Comparison of ENCODE assay signal across 10 cellular contexts in genomic region chr4:83083925-83084475, GRCh38. TPM values are rescaled to one million over a fixed set of nuclear protein-coding genes. Genes with fewer than 3 reads are reported as not detected.
DNase-seq lines count a peak whose midpoint lies in the region; ATAC-seq, FAIRE-seq and TF ChIP-seq lines count a peak whose summit lies in the region.
"Had no signal": no experiment of that assay in that cellular context is flagged by ENCODE, and none has a peak within 500 bp of the region (broad histone marks: within the 10 kb centered on the region; RNA-seq: fewer than 3 reads in every experiment).

No MANE protein-coding gene starts in this region.

- SMC1A ChIA-PET in GM12878 (lab: Charles Lee; ENCODE audit: uncharacterized antibody, unreplicated experiment) = interaction anchor here (1.3 to 2.9 kb wide), 4 partner anchors 12 to 197 kb away, joined by 3 to 8 read pairs (median 6); no protein-coding TSS in a partner anchor

- POLR2A ChIA-PET in GM12878 (lab: Charles Lee) = interaction anchor here (1.4 kb wide), 1 partner anchor 9 kb away, joined by 4 read pairs; no protein-coding TSS in a partner anchor

- no peaks in the 10 kb centered on the region for H3K27me3 ChIP-seq in GM12878 (replicated peaks in 1 of 2; ENCODE audit: control insufficient read depth in 2 of 2, insufficient read depth in 2 of 2, low read length in 1 of 2)
- no peaks in the 10 kb centered on the region for H3K27me3 ChIP-seq in small intestine (ENCODE audit: control insufficient read depth in 2 of 2, insufficient read depth in 2 of 2, low read length in 2 of 2)

- no peaks in the 10 kb centered on the region for H3K79me2 ChIP-seq in GM12878 (ENCODE audit: control insufficient read depth, insufficient read depth, low read length)

- FAIRE-seq in GM12878 (lab: Jason Lieb, UNC) = no peak
- no peak for FAIRE-seq in small intestine (lab: Jason Lieb, UNC)

- no peaks in the 10 kb centered on the region for H3K9me3 Mint-ChIP-seq in progenitor cell of endocrine pancreas (ENCODE audit: low read depth)

- TF ChIP-seq CTCF in GM12878 (IDR thresholded peaks at IDR 0.05 in 2 of 3, conservative IDR thresholded peaks at IDR 0.05 in 1 of 3; ENCODE audit: control insufficient read depth in 2 of 3, extremely low read depth in 1 of 3, insufficient read depth in 1 of 3, low read depth in 3 of 3, low read length in 3 of 3) (no peak), progenitor cell of endocrine pancreas (IDR thresholded peaks at IDR 0.05; ENCODE audit: unreplicated experiment) (no peak)

- intact Hi-C loops in GM12878 (cut with micrococcal nuclease; ENCODE audit: unreplicated experiment) = no loop called here

- no peak overlapping the region for H3K4me2 ChIP-seq in GM12878 (ENCODE audit: control insufficient read depth, insufficient read depth)

- H3K4me3 Mint-ChIP-seq in progenitor cell of endocrine pancreas (ENCODE audit: low read depth) = no peak overlapping the region
- H3K4me3 Mint-ChIP-seq: brain had no signal

- no peak overlapping the region for H2AFZ ChIP-seq in GM12878 (ENCODE audit: control insufficient read depth, low read depth, low read length)

- RAD21 ChIA-PET in GM12878 (lab: Charles Lee; ENCODE audit: unreplicated experiment) = no interaction called here

- no peaks in the 10 kb centered on the region for H3K4me1 ChIP-seq in GM12878 (ENCODE audit: control insufficient read depth, insufficient read depth, low read length)
- H3K4me1 ChIP-seq in small intestine (ENCODE audit: control insufficient read depth in 2 of 2, insufficient read depth in 1 of 2, low read depth in 1 of 2, low read length in 1 of 2) = no peaks in the 10 kb centered on the region

- no peaks in the 10 kb centered on the region for H3K27me3 Mint-ChIP-seq in progenitor cell of endocrine pancreas
- H3K27me3 Mint-ChIP-seq: brain had no signal

- no peaks in the 10 kb centered on the region; the same call in 2 of the 3 replicates for H3K9me3 ChIP-seq in GM12878 (replicated peaks; ENCODE audit: control insufficient read depth, insufficient read depth, low read length)
- no peaks in the 10 kb centered on the region for H3K9me3 ChIP-seq in small intestine (ENCODE audit: control insufficient read depth, low read depth)

- DNase-seq in T follicular helper cell (ENCODE audit: low read depth) (peak; percentile 55), GM12878 (ENCODE audit: low read depth, low spot score) (no peak), small intestine (peak; percentile 31), progenitor cell of endocrine pancreas (ENCODE audit: low spot score, unreplicated experiment) (no peak), NCI-H187 treated with DMSO at 0.1 percent for 48 hours (lab: John Stamatoyannopoulos, UW) (no peak), hippocampal formation (lab: John Stamatoyannopoulos, UW) (no peak)
- DNase-seq: NCI-H2107 had no signal

- no peaks in the 10 kb centered on the region for H3K4me1 Mint-ChIP-seq in progenitor cell of endocrine pancreas (ENCODE audit: low read depth)
- H3K4me1 Mint-ChIP-seq: brain had no signal

- H3K27ac ChIP-seq in GM12878 (ENCODE audit: control insufficient read depth, insufficient read depth) = no peak overlapping the region
- no peak overlapping the region for H3K27ac ChIP-seq in small intestine (ENCODE audit: low read depth in 1 of 2, low read length in 1 of 2)

- CTCF ChIA-PET in GM12878 (lab: Yijun Ruan, JAX) = interaction anchor here (1.3 to 2.2 kb wide), 4 partner anchors 10 to 90 kb away, joined by 3 to 9 read pairs (median 4); no protein-coding TSS in a partner anchor

- ATAC-seq in GM21576 (IDR thresholded peaks at IDR 0.05; ENCODE audit: unreplicated experiment) (peak; percentile 44), GM12878 (peak; percentile 57), GM21515 (IDR thresholded peaks at IDR 0.05; ENCODE audit: unreplicated experiment) (no peak)

- TF ChIP-seq RAD21 in GM12878 (IDR thresholded peaks at IDR 0.05; ENCODE audit: insufficient read depth, low read depth, low read length) = no peak

- no peaks in the 10 kb centered on the region for H3K36me3 Mint-ChIP-seq in progenitor cell of endocrine pancreas (ENCODE audit: insufficient read depth)
- H3K36me3 Mint-ChIP-seq: brain had no signal

- no peak overlapping the region for H3K27ac Mint-ChIP-seq in progenitor cell of endocrine pancreas
- H3K27ac Mint-ChIP-seq: brain had no signal

- no peak for TF ChIP-seq POLR2A in GM12878 (IDR thresholded peaks at IDR 0.05; ENCODE audit: low read depth, low read length)

- WGBS in GM12878 (ENCODE audit: insufficient coverage, insufficient replicate concordance, low lambda C conversion rate, missing lambda C conversion rate) = 47% methylated on average over 10 of the region's 11 CpGs
- WGBS in small intestine, 3 donors = 59 to 74% (median 59%) methylated on average over 10 to 11 of the region's 11 CpGs

- H3K4me3 ChIP-seq in GM12878 = no peak overlapping the region
- H3K4me3 ChIP-seq in small intestine (ENCODE audit: low read depth in 1 of 2, low read length in 2 of 2) = no peak overlapping the region

- in situ Hi-C loops in GM12878 (cut with MboI) = no loop called here

- peaks cover 0 to 1% of the 10 kb centered on the region in 2 experiments; a peak in 2 of 4 replicates for H3K36me3 ChIP-seq in GM12878 (ENCODE audit: control insufficient read depth in 2 of 2, insufficient read depth in 2 of 2, low read length in 1 of 2)
- peaks cover 0 to 2% of the 10 kb centered on the region in 2 donors for H3K36me3 ChIP-seq in small intestine (ENCODE audit: control insufficient read depth in 2 of 2, insufficient read depth in 2 of 2, low read length in 2 of 2)

- no peak overlapping the region for H3K9ac ChIP-seq in GM12878 (ENCODE audit: control insufficient read depth, insufficient read depth, low read length)

- no peak for TF ChIP-seq EP300 in GM12878 (IDR thresholded peaks at IDR 0.05; ENCODE audit: borderline replicate concordance in 1 of 2, control insufficient read depth in 1 of 2, low read depth in 2 of 2, low read length in 2 of 2)

- no TSS peak for BruUV-seq in GM12878 (replicated peaks; lab: Mats Ljungman, UMichigan)

- H4K20me1 ChIP-seq in GM12878 (ENCODE audit: control insufficient read depth, insufficient read depth) = no peaks in the 10 kb centered on the region

TF ChIP-seq in GM12878, 131 proteins besides CTCF, POLR2A, EP300 and RAD21 (continues in another document):
- TF ChIP-seq SRF (IDR thresholded peaks at IDR 0.05; ENCODE audit: low read depth in 2 of 2, low read length in 2 of 2) (no peak), POU2F2 (IDR thresholded peaks at IDR 0.05; ENCODE audit: borderline replicate concordance, low read depth, low read length) (peak; percentile 18; the same call in 1 of the 3 replicates), ATF2 (IDR thresholded peaks at IDR 0.05; ENCODE audit: low read length) (no peak), BHLHE40 (IDR thresholded peaks at IDR 0.05; ENCODE audit: borderline replicate concordance in 1 of 2, low read depth in 2 of 2, low read length in 1 of 2) (no peak), CHD4 (IDR thresholded peaks at IDR 0.05) (no peak)

RNA-seq across cellular contexts. Expression of gene PLAC8, which starts 30.5 kb away (rescaled TPM):
- 200 and 211 TPM in 2 replicates for total RNA-seq in GM12878 (2013; cell fraction: nucleolus; rRNA removed)
- total RNA-seq in GM12878 (2014; rRNA removed) (214 and 265 TPM in 2 replicates), GM12878 (2014; rRNA removed; fragmentation: Illumina TruSeq; extraction: Trizol) (316 and 317 TPM in 2 replicates), GM12878 (2021) (238 and 239 TPM in 2 replicates), progenitor cell of endocrine pancreas (4.7 and 5.9 TPM in 2 replicates)
- polyA plus RNA-seq in GM12878 (2011; ENCODE audit: low read depth) = 78.9 TPM
- polyA plus RNA-seq in GM12878 (2011; rRNA removed) (841 and 1,037 TPM in 2 replicates), GM12878 (2014; fragmentation: Illumina TruSeq; extraction: Trizol) (311 and 417 TPM in 2 replicates), GM12878 (2014; fragmentation: Nextera tagmentation; extraction: Ambion mirVana) (100 to 1,000 TPM; 405 to 441 TPM), GM12878 (2014; rRNA removed) (239 and 276 TPM in 2 replicates), GM12878 (2016; fragmentation: Nextera tagmentation; extraction: Ambion mirVana) (100 to 1,000 TPM; 379 to 404 TPM), small intestine (100 to 1,000 TPM; 106 to 309 (median 222) TPM)
- polyA plus RNA-seq in GM12878 (2011; cell fraction: cytosol; rRNA removed) = 429 and 464 TPM in 2 replicates
- polyA plus RNA-seq in GM12878 (2011; cell fraction: nucleus; rRNA removed) = 219 and 352 TPM in 2 replicates
- polyA plus RNA-seq in GM12878 (2012) = 70.6 and 120 TPM in 2 replicates
- 407 and 416 TPM in 2 replicates for polyA minus RNA-seq in GM12878 (2011; rRNA and poly(A)+ RNA removed)
- 98.6 and 123 TPM in 2 replicates for polyA minus RNA-seq in GM12878 (2011; cell fraction: cytosol; rRNA and poly(A)+ RNA removed)
- 44.1 and 55.6 TPM in 2 replicates for polyA minus RNA-seq in GM12878 (2011; cell fraction: nucleus; rRNA and poly(A)+ RNA removed)

RNA-seq across cellular contexts. Expression of gene COPS4, which starts 49.0 kb away (rescaled TPM):
- 21.9 and 26.4 TPM in 2 replicates for total RNA-seq in GM12878 (2013; cell fraction: nucleolus; rRNA removed)
- 54.6 and 65.1 TPM in 2 replicates for total RNA-seq in GM12878 (2014; rRNA removed)
- total RNA-seq in GM12878 (2014; rRNA removed; fragmentation: Illumina TruSeq; extraction: Trizol) = 59.6 and 63.4 TPM in 2 replicates
- 34.2 and 35.5 TPM in 2 replicates for total RNA-seq in GM12878 (2021)
- 32.4 TPM for polyA plus RNA-seq in GM12878 (2011; ENCODE audit: low read depth)
- polyA plus RNA-seq in GM12878 (2011; rRNA removed) = 55.2 and 76.7 TPM in 2 replicates
- 38.9 and 59.8 TPM in 2 replicates for polyA plus RNA-seq in GM12878 (2011; cell fraction: cytosol; rRNA removed)
- polyA plus RNA-seq in GM12878 (2011; cell fraction: nucleus; rRNA removed) = 27.6 and 32.8 TPM in 2 replicates
- polyA plus RNA-seq in GM12878 (2012) = 37.5 and 45.6 TPM in 2 replicates
- polyA plus RNA-seq in GM12878 (2014; fragmentation: Illumina TruSeq; extraction: Trizol) = 73.8 and 95.4 TPM in 2 replicates
- polyA plus RNA-seq in GM12878 (2014; fragmentation: Nextera tagmentation; extraction: Ambion mirVana) = 100 to 1,000 TPM; 112 to 159 TPM
- polyA plus RNA-seq in GM12878 (2014; rRNA removed) = 45.2 and 59.6 TPM in 2 replicates
- 10 to 100 TPM; 79.9 to 89.3 TPM for polyA plus RNA-seq in GM12878 (2016; fragmentation: Nextera tagmentation; extraction: Ambion mirVana)
- polyA minus RNA-seq in GM12878 (2011; rRNA and poly(A)+ RNA removed) = 35.3 and 55.5 TPM in 2 replicates
- polyA minus RNA-seq in GM12878 (2011; cell fraction: cytosol; rRNA and poly(A)+ RNA removed) = 7.6 and 10.0 TPM in 2 replicates
- polyA minus RNA-seq in GM12878 (2011; cell fraction: nucleus; rRNA and poly(A)+ RNA removed) = 10.5 and 20.9 TPM in 2 replicates
- polyA plus RNA-seq in small intestine = 10 to 100 TPM; 23.5 to 34.5 (median 28.4) TPM
- total RNA-seq in progenitor cell of endocrine pancreas = 36.4 and 42.7 TPM in 2 replicates

Comparison
In these comparisons a context has a peak if more than half of its experiments do, and no peak if none do; other contexts are left out.
1. DNase-seq: peak in T follicular helper cell (single experiment) and small intestine (single experiment); none in GM12878 (single experiment), progenitor cell of endocrine pancreas (single experiment), NCI-H187 treated with DMSO at 0.1 percent for 48 hours (single experiment) and hippocampal formation (0 of 2).
2. RNA of gene PLAC8, which starts 30.5 kb away (total RNA-seq): 200 to 317 TPM in GM12878; 4.7 to 5.9 TPM in progenitor cell of endocrine pancreas; every median in the first group is over 10 times any median in the second.